In genomic region chr7:37988721-37989650, GRCh38 we compare ENCODE assay signal across 28 cellular contexts.
"Had no signal": no experiment of that assay in that cellular context is flagged by ENCODE, and none has a peak within 500 bp of the region (broad histone marks: within the 10 kb centered on the region; RNA-seq: fewer than 3 reads in every experiment).

No MANE protein-coding gene starts in this region.

- H3K36me3 Mint-ChIP-seq: activated naive CD8-positive, alpha-beta T cell treated with anti-CD3 and anti-CD28 coated beads, Interleukin-2, amount 10 ng/mL, durations not matched to agents 7 days and 5 days had no signal

- H3K9me3 Mint-ChIP-seq: activated naive CD8-positive, alpha-beta T cell treated with anti-CD3 and anti-CD28 coated beads, Interleukin-2, amount 10 ng/mL, durations not matched to agents 7 days and 5 days had no signal

- H3K9me3 ChIP-seq: SJSA1 had no signal

- H3K27ac ChIP-seq: adrenal gland, RWPE1, SJSA1 had no signal

- H3K4me1 ChIP-seq: SJSA1 had no signal

- H3K4me3 Mint-ChIP-seq: activated CD8-positive, alpha-beta T cell treated with anti-CD3 and anti-CD28 coated beads, Interleukin-2, amount 10 ng/mL, durations not matched to agents 7 days and 5 days; activated naive CD8-positive, alpha-beta T cell treated with anti-CD3 and anti-CD28 coated beads, Interleukin-2, amount 10 ng/mL, durations not matched to agents 7 days and 5 days; WTC11 had no signal

- DNase-seq: activated CD4-positive, alpha-beta T cell treated with anti-CD3 and anti-CD28 coated beads for 48 hours; activated CD4-positive, alpha-beta T cell treated with anti-CD3 and anti-CD28 coated beads, Interleukin-2, amount 50 U/mL, for 4 hours; activated CD4-positive, CD25-positive, alpha-beta regulatory T cell treated with anti-CD3 and anti-CD28 coated beads, Interleukin-2, amount 50 U/mL, for 72 hours; activated CD8-positive, alpha-beta memory T cell treated with anti-CD3 and anti-CD28 coated beads, Interleukin-2, amount 50 U/mL, for 48 hours; activated CD8-positive, alpha-beta T cell treated with anti-CD3 and anti-CD28 coated beads, Interleukin-2, amount 10 ng/mL, durations not matched to agents 7 days and 5 days; activated naive CD4-positive, alpha-beta T cell treated with anti-CD3 and anti-CD28 coated beads, Interleukin-2, amount 50 U/mL, for 16 hours; activated naive CD8-positive, alpha-beta T cell treated with anti-CD3 and anti-CD28 coated beads, Interleukin-2, amount 10 ng/mL, durations not matched to agents 7 days and 5 days; activated T-cell treated with anti-CD3 and anti-CD28 coated beads, Interleukin-2, amount 50 U/mL, for 1 hour; adrenal gland; anterior cingulate cortex; central memory CD4-positive, alpha-beta T cell; KG1; NCI-H1092 treated with DMSO at 0.1 percent for 48 hours; NCI-H1417 treated with DMSO at 0.1 percent for 48 hours; NCI-H1694 treated with DMSO at 0.1 percent for 48 hours; NCI-H2029 treated with DMSO at 0.1 percent for 48 hours; NCI-H345; NCI-H510A; NCI-H526 treated with DMSO at 0.1 percent for 48 hours; NCI-H82; OCI-M1; SHP77; SW 1271 had no signal

- H3K27me3 ChIP-seq: adrenal gland, SJSA1 had no signal

- H3K36me3 ChIP-seq: adrenal gland, SJSA1 had no signal

- H3K27ac Mint-ChIP-seq: activated CD8-positive, alpha-beta T cell treated with anti-CD3 and anti-CD28 coated beads, Interleukin-2, amount 10 ng/mL, durations not matched to agents 7 days and 5 days; activated naive CD8-positive, alpha-beta T cell treated with anti-CD3 and anti-CD28 coated beads, Interleukin-2, amount 10 ng/mL, durations not matched to agents 7 days and 5 days; WTC11 had no signal

- H3K4me1 Mint-ChIP-seq: activated naive CD8-positive, alpha-beta T cell treated with anti-CD3 and anti-CD28 coated beads, Interleukin-2, amount 10 ng/mL, durations not matched to agents 7 days and 5 days had no signal

- H3K4me3 ChIP-seq: adrenal gland, SJSA1 had no signal

- ATAC-seq: activated CD8-positive, alpha-beta T cell treated with anti-CD3 and anti-CD28 coated beads, Interleukin-2, amount 10 ng/mL, durations not matched to agents 7 days and 5 days; Panc1; SK-N-SH treated with all-trans-retinoic acid at 6 μM for 48 hours; WTC11 had no signal
